1 cellular context compared by ENCODE assay signal in genomic region chr7:116862234-116863167, GRCh38.
TF ChIP-seq lines count a peak whose summit lies in the region.

Gene CAPZA2, plus strand, starts transcription at chr7:116862587. Its CDS starts 25 bp downstream, at chr7:116862612.

TF ChIP-seq in HepG2, 621 proteins besides CTCF, POLR2A, EP300 and RAD21 (continued from another document and continues in another):
- TF ChIP-seq MXD4 (CRISPR knock-in tag; IDR thresholded peaks at IDR 0.05): peak; percentile 82
- TF ChIP-seq ATF7-NPFF (CRISPR knock-in tag; IDR thresholded peaks at IDR 0.05; ENCODE audit: low read depth): no peak; the same call in 1 of the 2 replicates
- TF ChIP-seq ZFX (CRISPR knock-in tag; IDR thresholded peaks at IDR 0.05; ENCODE audit: low read depth): peak; percentile 88
- TF ChIP-seq PAX8 (CRISPR knock-in tag; IDR thresholded peaks at IDR 0.05; ENCODE audit: borderline replicate concordance): 0 out of 2 replicates have a peak, but pooled peaks have one; percentile 46
- peak; percentile 42; the same call in 1 of the 2 replicates for TF ChIP-seq TFAP4 (IDR thresholded peaks at IDR 0.05; ENCODE audit: borderline replicate concordance, low read depth)
- no peak for TF ChIP-seq ZNF280D (CRISPR knock-in tag; IDR thresholded peaks at IDR 0.05)
- TF ChIP-seq ZBTB14 (CRISPR knock-in tag; IDR thresholded peaks at IDR 0.05): peak; percentile 95
- TF ChIP-seq XBP1 (CRISPR knock-in tag; IDR thresholded peaks at IDR 0.05): no peak
- no peak for TF ChIP-seq DR1 (CRISPR knock-in tag; IDR thresholded peaks at IDR 0.05)
- TF ChIP-seq BCL6 (CRISPR knock-in tag; IDR thresholded peaks at IDR 0.05): 0 out of 2 replicates have a peak, but pooled peaks have one; percentile 16
- TF ChIP-seq FOXC1 (CRISPR knock-in tag; IDR thresholded peaks at IDR 0.05; ENCODE audit: borderline replicate concordance): peak; percentile 58; the same call in 1 of the 2 replicates
- TF ChIP-seq SMYD3 (CRISPR knock-in tag; IDR thresholded peaks at IDR 0.05): no peak
- peak; percentile 63; the same call in 1 of the 2 replicates for TF ChIP-seq MXD1 (CRISPR knock-in tag; IDR thresholded peaks at IDR 0.05)
- peak; percentile 83 for TF ChIP-seq KDM5B (CRISPR knock-in tag; IDR thresholded peaks at IDR 0.05; ENCODE audit: borderline replicate concordance)
- peak; percentile 65; the same call in 1 of the 2 replicates for TF ChIP-seq POGK (CRISPR knock-in tag; conservative IDR thresholded peaks at IDR 0.05)
- peak; percentile 66; the same call in 1 of the 2 replicates for TF ChIP-seq KDM4B (CRISPR knock-in tag; IDR thresholded peaks at IDR 0.05)
- TF ChIP-seq ZEB1 (IDR thresholded peaks at IDR 0.05; ENCODE audit: insufficient replicate concordance, low read depth): no peak
- TF ChIP-seq ZNF772 (CRISPR knock-in tag; IDR thresholded peaks at IDR 0.05): peak; percentile 77
- 0 out of 2 replicates have a peak, but pooled peaks have one; percentile 52 for TF ChIP-seq ZNF281 (CRISPR knock-in tag; IDR thresholded peaks at IDR 0.05; ENCODE audit: borderline replicate concordance)
- peak; percentile 46; the same call in 1 of the 2 replicates for TF ChIP-seq ZBTB7A (CRISPR knock-in tag; IDR thresholded peaks at IDR 0.05)
- peak; percentile 70 for TF ChIP-seq POLR2AphosphoS5 (IDR thresholded peaks at IDR 0.05; ENCODE audit: low read depth, low read length)
- TF ChIP-seq TFDP1 (CRISPR knock-in tag; IDR thresholded peaks at IDR 0.05; ENCODE audit: borderline replicate concordance): peak; percentile 54; the same call in 1 of the 2 replicates
- TF ChIP-seq U2AF1 (optimal IDR thresholded peaks at IDR 0.05; ENCODE audit: low read depth, low read length): no peak
- 0 out of 2 replicates have a peak, but pooled peaks have one; percentile 53 for TF ChIP-seq SNAPC2 (CRISPR knock-in tag; IDR thresholded peaks at IDR 0.05)
- no peak for TF ChIP-seq AKNA (CRISPR knock-in tag; IDR thresholded peaks at IDR 0.05; ENCODE audit: borderline replicate concordance)
- TF ChIP-seq KMT2A (CRISPR knock-in tag; IDR thresholded peaks at IDR 0.05): peak; percentile 80; the same call in 1 of the 2 replicates
- TF ChIP-seq ZNF574 (CRISPR knock-in tag; IDR thresholded peaks at IDR 0.05): peak; percentile 72
- peak; percentile 75; the same call in 1 of the 2 replicates for TF ChIP-seq RXRA (CRISPR knock-in tag; IDR thresholded peaks at IDR 0.05)
- peak; percentile 65; the same call in 1 of the 2 replicates for TF ChIP-seq MXD3 (CRISPR knock-in tag; IDR thresholded peaks at IDR 0.05)
- no peak for TF ChIP-seq ZNF782 (CRISPR knock-in tag; IDR thresholded peaks at IDR 0.05; ENCODE audit: borderline replicate concordance)
- peak; percentile 19; the same call in 1 of the 2 replicates for TF ChIP-seq SP2 (CRISPR knock-in tag; IDR thresholded peaks at IDR 0.05)
- no peak for TF ChIP-seq HNF4G (IDR thresholded peaks at IDR 0.05; ENCODE audit: borderline replicate concordance, low read depth, low read length)
- TF ChIP-seq HNF4G (CRISPR knock-in tag; IDR thresholded peaks at IDR 0.05; ENCODE audit: borderline replicate concordance, low read depth): 0 out of 2 replicates have a peak, but pooled peaks have one; percentile 16
- peak; percentile 68 for TF ChIP-seq ZNF639 (CRISPR knock-in tag; conservative IDR thresholded peaks at IDR 0.05)
- peak; percentile 36; the same call in 1 of the 2 replicates for TF ChIP-seq NFYC (CRISPR knock-in tag; IDR thresholded peaks at IDR 0.05)
